ENCODE assay signal across 19 cellular contexts in the genomic region with DNA sequence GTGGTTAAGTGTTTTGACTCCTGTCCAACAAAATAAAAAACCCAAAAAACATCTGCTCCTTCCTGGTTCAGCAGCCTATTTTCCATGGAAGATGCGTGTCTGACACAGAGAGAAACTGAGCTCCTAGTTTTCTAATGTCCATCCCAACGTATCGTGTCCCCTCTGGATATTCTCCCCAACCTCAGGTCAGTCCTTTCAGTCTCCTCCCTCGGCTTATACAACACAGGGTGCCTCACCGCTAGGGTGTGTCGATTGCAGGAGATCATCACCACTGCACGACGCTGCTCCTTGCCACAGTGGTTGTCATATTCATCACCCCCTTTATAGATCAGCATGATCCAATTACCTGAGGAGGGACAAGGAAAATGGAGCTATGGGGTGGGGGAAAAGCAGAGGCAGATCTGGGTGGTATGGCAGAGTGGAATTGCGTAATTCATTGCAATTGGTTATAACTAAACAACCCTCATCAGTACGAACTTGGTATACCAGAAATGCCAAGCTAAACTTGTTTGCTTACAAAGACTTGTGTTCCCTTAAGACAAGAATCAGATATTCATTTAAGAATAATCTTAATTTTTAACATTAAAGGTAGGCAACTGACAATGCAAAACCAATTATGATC.
"Had no signal": no experiment of that assay in that cellular context is flagged by ENCODE, and none has a peak within 500 bp of the region (broad histone marks: within the 10 kb centered on the region; RNA-seq: fewer than 3 reads in every experiment).

No MANE protein-coding gene starts in this region.

- DNase-seq: activated CD4-positive, CD25-positive, alpha-beta regulatory T cell treated with anti-CD3 and anti-CD28 coated beads, Interleukin-2, amount 50 U/mL, for 72 hours; activated effector memory CD4-positive, alpha-beta T cell treated with Interleukin-2 at 50 U/mL for 16 hours; activated naive CD4-positive, alpha-beta T cell treated with anti-CD3 and anti-CD28 coated beads, Interleukin-2, amount 50 U/mL, for 16 hours; activated T-cell treated with anti-CD3 and anti-CD28 coated beads for 4 hours; amniotic stem cell; effector memory CD4-positive, alpha-beta T cell; esophagus squamous epithelium; immature natural killer cell; mucosa of descending colon; naive B cell; psoas muscle; right cardiac atrium; stimulated activated CD4-positive, alpha-beta T cell treated with anti-CD3 and anti-CD28 coated beads, Interleukin-15, amount 100 ng/mL, for 24 hours; stimulated activated CD4-positive, alpha-beta T cell treated with anti-CD3 and anti-CD28 coated beads, Interleukin-2, amount 100 ng/mL, for 48 hours; upper lobe of right lung had no signal

- H3K27me3 Mint-ChIP-seq: dendritic cell treated with granulocyte-macrophage colony-stimulating factor and Interleukin-4, amounts not matched to agents 40 ng/mL and 50 ng/mL, for 4 days; memory B cell; naive B cell had no signal

- H3K27ac Mint-ChIP-seq: dendritic cell treated with granulocyte-macrophage colony-stimulating factor and Interleukin-4, amounts not matched to agents 40 ng/mL and 50 ng/mL, for 4 days; memory B cell had no signal

- H3K4me3 ChIP-seq: cardiac muscle cell, esophagus squamous epithelium, mucosa of descending colon, psoas muscle, skin epidermis, upper lobe of right lung had no signal

- H3K9me3 ChIP-seq: esophagus squamous epithelium, mucosa of descending colon, psoas muscle, upper lobe of right lung had no signal

- H3K27me3 ChIP-seq: cardiac muscle cell, esophagus squamous epithelium, upper lobe of right lung had no signal

- H3K27ac ChIP-seq: cardiac muscle cell, esophagus squamous epithelium, psoas muscle, skin epidermis, upper lobe of right lung had no signal

- ATAC-seq: mucosa of descending colon, psoas muscle, right cardiac atrium, upper lobe of right lung had no signal

- H3K4me3 Mint-ChIP-seq: dendritic cell treated with granulocyte-macrophage colony-stimulating factor and Interleukin-4, amounts not matched to agents 40 ng/mL and 50 ng/mL, for 4 days; immature natural killer cell; memory B cell; naive B cell had no signal

- H3K9me3 Mint-ChIP-seq: dendritic cell treated with granulocyte-macrophage colony-stimulating factor and Interleukin-4, amounts not matched to agents 40 ng/mL and 50 ng/mL, for 4 days; immature natural killer cell; memory B cell; naive B cell had no signal
